In genomic region chr13:44305845-44306244, GRCh38 we compare ENCODE assay signal across 9 cellular contexts.
DNase-seq lines count a peak whose midpoint lies in the region; ATAC-seq, FAIRE-seq and TF ChIP-seq lines count a peak whose summit lies in the region.
"Had no signal": no experiment of that assay in that cellular context is flagged by ENCODE, and none has a peak within 500 bp of the region (broad histone marks: within the 10 kb centered on the region; RNA-seq: fewer than 3 reads in every experiment).

No MANE protein-coding gene starts in this region.

- no peaks in the 10 kb centered on the region for H3K27me3 ChIP-seq in parathyroid adenoma (ENCODE audit: control insufficient read depth, insufficient read depth, low read length)

- H2AFZ ChIP-seq in parathyroid adenoma, result no peak overlapping the region

- H3K4me3 ChIP-seq in parathyroid adenoma (ENCODE audit: low read depth, low read length), result no peak overlapping the region

- no peaks in the 10 kb centered on the region for H3K36me3 ChIP-seq in parathyroid adenoma (ENCODE audit: control insufficient read depth, insufficient read depth, low read length)

- H3K9me3 ChIP-seq in parathyroid adenoma (ENCODE audit: control insufficient read depth, low read length), result no peaks in the 10 kb centered on the region

- DNase-seq in ELF-1 (ENCODE audit: low read depth, low spot score), result peak; percentile 29
- DNase-seq in NCI-H526 treated with DMSO at 0.1 percent for 48 hours (lab: John Stamatoyannopoulos, UW), result peak; percentile 89
- DNase-seq in epithelial cell of prostate (ENCODE audit: low read depth, low spot score), result no peak
- DNase-seq in islet precursor cell, result no peak
- no peak for DNase-seq in GM19239 (ENCODE audit: insufficient read length, low spot score)

- no peak overlapping the region for H3K9ac ChIP-seq in parathyroid adenoma

- H3K4me1 ChIP-seq in parathyroid adenoma, result peaks cover 5% of the 10 kb centered on the region

- FAIRE-seq in GM19239 (lab: Jason Lieb, UNC), result no peak

- H3K79me2 ChIP-seq in parathyroid adenoma, result no peaks in the 10 kb centered on the region

- H3K4me2 ChIP-seq in parathyroid adenoma (ENCODE audit: low read length), result no peak overlapping the region

- H3K27ac ChIP-seq in epithelial cell of prostate (peak overlapping the region; percentile 95), parathyroid adenoma (peak overlapping the region; percentile 87)
- H3K27ac ChIP-seq: HL-60 had no signal

- ATAC-seq in GM19023 (IDR thresholded peaks at IDR 0.05; ENCODE audit: unreplicated experiment) (no peak), HG03045 (IDR thresholded peaks at IDR 0.05; ENCODE audit: unreplicated experiment) (no peak)

- TF ChIP-seq CTCF in parathyroid adenoma (IDR thresholded peaks at IDR 0.05), result no peak

Comparison
In these comparisons a context has a peak if more than half of its experiments do, and no peak if none do; other contexts are left out.
1. DNase-seq: peak in ELF-1 (single experiment) and NCI-H526 treated with DMSO at 0.1 percent for 48 hours (single experiment); none in epithelial cell of prostate (single experiment), islet precursor cell (single experiment) and GM19239 (single experiment).